In genomic region chr12:26406813-26407212, GRCh38 we compare ENCODE assay signal across 19 cellular contexts.
A peak's percentile ranks its signal among the peaks of the same experiment; 100 is the strongest.
DNase-seq lines count a peak whose midpoint lies in the region; ATAC-seq, FAIRE-seq and TF ChIP-seq lines count a peak whose summit lies in the region.
"Had no signal": no experiment of that assay in that cellular context is flagged by ENCODE, and none has a peak within 500 bp of the region (broad histone marks: within the 10 kb centered on the region; RNA-seq: fewer than 3 reads in every experiment).

No MANE protein-coding gene starts in this region.

- H3K4me3 Mint-ChIP-seq in WTC11, result no peak overlapping the region
- H3K4me3 Mint-ChIP-seq in activated T-cell treated with anti-CD3 and anti-CD28 coated beads, Interleukin-2, amount 50 U/mL, for 24 hours, result no peak overlapping the region
- H3K4me3 Mint-ChIP-seq: B cell; CD4-positive, CD25-positive, alpha-beta regulatory T cell; CD8-positive, alpha-beta T cell; GM23338; H9 had no signal

- DNase-seq in WTC11 (ENCODE audit: low spot score), result no peak
- DNase-seq in left lobe of liver (ENCODE audit: low spot score), result no peak
- no peak for DNase-seq in activated T-cell treated with anti-CD3 and anti-CD28 coated beads, Interleukin-2, amount 50 U/mL, for 24 hours
- no peak for DNase-seq in GM19238 (ENCODE audit: insufficient read length, low spot score)
- DNase-seq in stimulated activated CD4-positive, alpha-beta T cell treated with anti-CD3 and anti-CD28 coated beads, Interleukin-2, amount 100 ng/mL, for 48 hours, result no peak
- no peak for DNase-seq in erythroblast (lab: John Stamatoyannopoulos, UW)
- DNase-seq: Caco-2; CD4-positive, CD25-positive, alpha-beta regulatory T cell; CD8-positive, alpha-beta T cell; DMS153; DND-41; GDM1; H9 had no signal

- no peak for TF ChIP-seq POLR2A in erythroblast (IDR thresholded peaks at IDR 0.05; ENCODE audit: low read length)

- H3K4me1 Mint-ChIP-seq in WTC11, result no peaks in the 10 kb centered on the region
- no peaks in the 10 kb centered on the region for H3K4me1 Mint-ChIP-seq in activated T-cell treated with anti-CD3 and anti-CD28 coated beads, Interleukin-2, amount 50 U/mL, for 24 hours (ENCODE audit: low read depth)
- H3K4me1 Mint-ChIP-seq: B cell, GM23338, H9 had no signal

- POLR2A ChIA-PET in WTC11 (lab: Charles Lee), result interaction anchor here (0.7 kb wide), 1 partner anchor 342 kb away, joined by 6 read pairs; no protein-coding TSS in a partner anchor

- no peaks in the 10 kb centered on the region for H3K27me3 Mint-ChIP-seq in WTC11 (ENCODE audit: low read depth)
- no peaks in the 10 kb centered on the region for H3K27me3 Mint-ChIP-seq in activated T-cell treated with anti-CD3 and anti-CD28 coated beads, Interleukin-2, amount 50 U/mL, for 24 hours
- H3K27me3 Mint-ChIP-seq: B cell; CD4-positive, CD25-positive, alpha-beta regulatory T cell had no signal

- CTCF ChIA-PET in WTC11 (lab: Charles Lee), result interaction anchor here (0.5 to 1.0 kb wide), 3 partner anchors 15 to 309 kb away, joined by 4 to 5 read pairs (median 4); no protein-coding TSS in a partner anchor

- H3K27ac Mint-ChIP-seq in WTC11, result 0 out of 2 replicates have a peak overlapping the region, but pooled peaks have one; percentile 60
- no peak overlapping the region for H3K27ac Mint-ChIP-seq in activated T-cell treated with anti-CD3 and anti-CD28 coated beads, Interleukin-2, amount 50 U/mL, for 24 hours
- H3K27ac Mint-ChIP-seq: B cell; CD4-positive, CD25-positive, alpha-beta regulatory T cell; CD8-positive, alpha-beta T cell; GM23338 had no signal

- H3K9me3 Mint-ChIP-seq in WTC11, result no peaks in the 10 kb centered on the region
- no peaks in the 10 kb centered on the region for H3K9me3 Mint-ChIP-seq in activated T-cell treated with anti-CD3 and anti-CD28 coated beads, Interleukin-2, amount 50 U/mL, for 24 hours
- H3K9me3 Mint-ChIP-seq: CD4-positive, CD25-positive, alpha-beta regulatory T cell; CD8-positive, alpha-beta T cell; GM23338; H9 had no signal

- ATAC-seq in WTC11, result no peak
- ATAC-seq in left lobe of liver, result peak; percentile 5
- ATAC-seq: CD8-positive, alpha-beta T cell; GM12878; GM23338; HCT116 had no signal

- peak; percentile 80 for FAIRE-seq in endometrium (lab: Jason Lieb, UNC)
- FAIRE-seq: GM12878, GM19239 had no signal

- TF ChIP-seq CTCF in WTC11 (IDR thresholded peaks at IDR 0.05), result no peak

- H3K36me3 Mint-ChIP-seq in WTC11, result peaks cover 3% of the 10 kb centered on the region; the same call in 1 of the 2 replicates
- peaks cover 33% of the 10 kb centered on the region for H3K36me3 Mint-ChIP-seq in activated T-cell treated with anti-CD3 and anti-CD28 coated beads, Interleukin-2, amount 50 U/mL, for 24 hours (ENCODE audit: low read depth)

TF ChIP-seq in WTC11, 78 proteins besides CTCF, POLR2A, EP300 and RAD21:
- TF ChIP-seq JUN (CRISPR knock-in tag; IDR thresholded peaks at IDR 0.05), result no peak
- TF ChIP-seq IRF2 (CRISPR knock-in tag; IDR thresholded peaks at IDR 0.05; ENCODE audit: borderline replicate concordance, low read depth), result no peak
- no peak for TF ChIP-seq FOXJ3 (CRISPR knock-in tag; IDR thresholded peaks at IDR 0.05; ENCODE audit: borderline replicate concordance)
- TF ChIP-seq, protein P1, sequence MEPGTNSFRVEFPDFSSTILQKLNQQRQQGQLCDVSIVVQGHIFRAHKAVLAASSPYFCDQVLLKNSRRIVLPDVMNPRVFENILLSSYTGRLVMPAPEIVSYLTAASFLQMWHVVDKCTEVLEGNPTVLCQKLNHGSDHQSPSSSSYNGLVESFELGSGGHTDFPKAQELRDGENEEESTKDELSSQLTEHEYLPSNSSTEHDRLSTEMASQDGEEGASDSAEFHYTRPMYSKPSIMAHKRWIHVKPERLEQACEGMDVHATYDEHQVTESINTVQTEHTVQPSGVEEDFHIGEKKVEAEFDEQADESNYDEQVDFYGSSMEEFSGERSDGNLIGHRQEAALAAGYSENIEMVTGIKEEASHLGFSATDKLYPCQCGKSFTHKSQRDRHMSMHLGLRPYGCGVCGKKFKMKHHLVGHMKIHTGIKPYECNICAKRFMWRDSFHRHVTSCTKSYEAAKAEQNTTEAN (CRISPR knock-in tag; IDR thresholded peaks at IDR 0.05), result no peak
- no peak for TF ChIP-seq ELF4 (CRISPR knock-in tag; IDR thresholded peaks at IDR 0.05; ENCODE audit: low read depth)
- TF ChIP-seq, protein P2, sequence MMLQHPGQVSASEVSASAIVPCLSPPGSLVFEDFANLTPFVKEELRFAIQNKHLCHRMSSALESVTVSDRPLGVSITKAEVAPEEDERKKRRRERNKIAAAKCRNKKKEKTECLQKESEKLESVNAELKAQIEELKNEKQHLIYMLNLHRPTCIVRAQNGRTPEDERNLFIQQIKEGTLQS (CRISPR knock-in tag; conservative IDR thresholded peaks at IDR 0.05), result no peak
- TF ChIP-seq, protein P3, sequence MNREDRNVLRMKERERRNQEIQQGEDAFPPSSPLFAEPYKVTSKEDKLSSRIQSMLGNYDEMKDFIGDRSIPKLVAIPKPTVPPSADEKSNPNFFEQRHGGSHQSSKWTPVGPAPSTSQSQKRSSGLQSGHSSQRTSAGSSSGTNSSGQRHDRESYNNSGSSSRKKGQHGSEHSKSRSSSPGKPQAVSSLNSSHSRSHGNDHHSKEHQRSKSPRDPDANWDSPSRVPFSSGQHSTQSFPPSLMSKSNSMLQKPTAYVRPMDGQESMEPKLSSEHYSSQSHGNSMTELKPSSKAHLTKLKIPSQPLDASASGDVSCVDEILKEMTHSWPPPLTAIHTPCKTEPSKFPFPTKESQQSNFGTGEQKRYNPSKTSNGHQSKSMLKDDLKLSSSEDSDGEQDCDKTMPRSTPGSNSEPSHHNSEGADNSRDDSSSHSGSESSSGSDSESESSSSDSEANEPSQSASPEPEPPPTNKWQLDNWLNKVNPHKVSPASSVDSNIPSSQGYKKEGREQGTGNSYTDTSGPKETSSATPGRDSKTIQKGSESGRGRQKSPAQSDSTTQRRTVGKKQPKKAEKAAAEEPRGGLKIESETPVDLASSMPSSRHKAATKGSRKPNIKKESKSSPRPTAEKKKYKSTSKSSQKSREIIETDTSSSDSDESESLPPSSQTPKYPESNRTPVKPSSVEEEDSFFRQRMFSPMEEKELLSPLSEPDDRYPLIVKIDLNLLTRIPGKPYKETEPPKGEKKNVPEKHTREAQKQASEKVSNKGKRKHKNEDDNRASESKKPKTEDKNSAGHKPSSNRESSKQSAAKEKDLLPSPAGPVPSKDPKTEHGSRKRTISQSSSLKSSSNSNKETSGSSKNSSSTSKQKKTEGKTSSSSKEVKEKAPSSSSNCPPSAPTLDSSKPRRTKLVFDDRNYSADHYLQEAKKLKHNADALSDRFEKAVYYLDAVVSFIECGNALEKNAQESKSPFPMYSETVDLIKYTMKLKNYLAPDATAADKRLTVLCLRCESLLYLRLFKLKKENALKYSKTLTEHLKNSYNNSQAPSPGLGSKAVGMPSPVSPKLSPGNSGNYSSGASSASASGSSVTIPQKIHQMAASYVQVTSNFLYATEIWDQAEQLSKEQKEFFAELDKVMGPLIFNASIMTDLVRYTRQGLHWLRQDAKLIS (CRISPR knock-in tag; IDR thresholded peaks at IDR 0.05; ENCODE audit: borderline replicate concordance), result no peak
- no peak for TF ChIP-seq SP1 (CRISPR knock-in tag; conservative IDR thresholded peaks at IDR 0.05)
- TF ChIP-seq ETV6 (CRISPR knock-in tag; IDR thresholded peaks at IDR 0.05), result no peak
TF ChIP-seq in WTC11: peak in this region for 0.
